3 cellular contexts compared by ENCODE assay signal in the genomic region with DNA sequence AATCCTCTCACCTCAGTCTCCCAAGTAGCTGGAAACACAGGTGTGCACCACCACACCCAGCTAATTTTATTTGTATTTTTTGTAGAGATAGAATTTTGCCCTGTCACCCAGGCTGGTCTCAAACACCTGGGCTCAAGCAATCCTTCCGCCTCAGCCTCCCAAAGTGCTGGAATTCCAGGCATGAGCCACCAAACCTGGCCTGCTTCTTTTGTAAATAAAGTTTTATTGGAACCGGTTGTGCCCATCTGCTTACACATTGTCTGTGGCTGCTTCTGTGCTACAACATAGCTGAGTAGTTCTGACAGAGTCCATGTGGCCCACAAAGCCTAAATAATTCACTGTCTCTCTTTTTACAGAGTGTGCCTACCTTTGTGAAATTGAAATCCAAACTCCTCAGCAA.
TF ChIP-seq lines count a peak whose summit lies in the region.

No MANE protein-coding gene starts in this region.

TF ChIP-seq in HepG2, 621 proteins besides CTCF, POLR2A, EP300 and RAD21 (continues in another document):
- TF ChIP-seq, protein P1, sequence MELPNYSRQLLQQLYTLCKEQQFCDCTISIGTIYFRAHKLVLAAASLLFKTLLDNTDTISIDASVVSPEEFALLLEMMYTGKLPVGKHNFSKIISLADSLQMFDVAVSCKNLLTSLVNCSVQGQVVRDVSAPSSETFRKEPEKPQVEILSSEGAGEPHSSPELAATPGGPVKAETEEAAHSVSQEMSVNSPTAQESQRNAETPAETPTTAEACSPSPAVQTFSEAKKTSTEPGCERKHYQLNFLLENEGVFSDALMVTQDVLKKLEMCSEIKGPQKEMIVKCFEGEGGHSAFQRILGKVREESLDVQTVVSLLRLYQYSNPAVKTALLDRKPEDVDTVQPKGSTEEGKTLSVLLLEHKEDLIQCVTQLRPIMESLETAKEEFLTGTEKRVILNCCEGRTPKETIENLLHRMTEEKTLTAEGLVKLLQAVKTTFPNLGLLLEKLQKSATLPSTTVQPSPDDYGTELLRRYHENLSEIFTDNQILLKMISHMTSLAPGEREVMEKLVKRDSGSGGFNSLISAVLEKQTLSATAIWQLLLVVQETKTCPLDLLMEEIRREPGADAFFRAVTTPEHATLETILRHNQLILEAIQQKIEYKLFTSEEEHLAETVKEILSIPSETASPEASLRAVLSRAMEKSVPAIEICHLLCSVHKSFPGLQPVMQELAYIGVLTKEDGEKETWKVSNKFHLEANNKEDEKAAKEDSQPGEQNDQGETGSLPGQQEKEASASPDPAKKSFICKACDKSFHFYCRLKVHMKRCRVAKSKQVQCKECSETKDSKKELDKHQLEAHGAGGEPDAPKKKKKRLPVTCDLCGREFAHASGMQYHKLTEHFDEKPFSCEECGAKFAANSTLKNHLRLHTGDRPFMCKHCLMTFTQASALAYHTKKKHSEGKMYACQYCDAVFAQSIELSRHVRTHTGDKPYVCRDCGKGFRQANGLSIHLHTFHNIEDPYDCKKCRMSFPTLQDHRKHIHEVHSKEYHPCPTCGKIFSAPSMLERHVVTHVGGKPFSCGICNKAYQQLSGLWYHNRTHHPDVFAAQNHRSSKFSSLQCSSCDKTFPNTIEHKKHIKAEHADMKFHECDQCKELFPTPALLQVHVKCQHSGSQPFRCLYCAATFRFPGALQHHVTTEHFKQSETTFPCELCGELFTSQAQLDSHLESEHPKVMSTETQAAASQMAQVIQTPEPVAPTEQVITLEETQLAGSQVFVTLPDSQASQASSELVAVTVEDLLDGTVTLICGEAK (IDR thresholded peaks at IDR 0.05): no peak
- TF ChIP-seq, protein P1 (CRISPR knock-in tag; IDR thresholded peaks at IDR 0.05): peak; percentile 95

TF ChIP-seq in neural cell, 6 proteins besides CTCF, POLR2A, EP300 and RAD21 (continued from another document):
- TF ChIP-seq REST (IDR thresholded peaks at IDR 0.05; ENCODE audit: borderline replicate concordance) (no peak), MXI1 (conservative IDR thresholded peaks at IDR 0.05; ENCODE audit: poor library complexity, severe bottlenecking) (no peak), POLR2AphosphoS5 (IDR thresholded peaks at IDR 0.05) (no peak), SMC3 (conservative IDR thresholded peaks at IDR 0.05; ENCODE audit: poor library complexity) (no peak)

TF ChIP-seq in SK-N-SH, 30 proteins besides CTCF, POLR2A, EP300 and RAD21 (continued from another document):
- TF ChIP-seq TCF12 (IDR thresholded peaks at IDR 0.05) (no peak), FOXM1 (IDR thresholded peaks at IDR 0.05; ENCODE audit: low read depth) (no peak), GABPA (IDR thresholded peaks at IDR 0.05; ENCODE audit: low read depth) (no peak), JUND (IDR thresholded peaks at IDR 0.05) (no peak), REST (IDR thresholded peaks at IDR 0.05; ENCODE audit: low read depth, low read length) (no peak), SMC3 (IDR thresholded peaks at IDR 0.05; ENCODE audit: low read depth, low read length) (no peak), MEF2A (IDR thresholded peaks at IDR 0.05; ENCODE audit: borderline replicate concordance, low read depth) (no peak), NFIC (IDR thresholded peaks at IDR 0.05; ENCODE audit: borderline replicate concordance) (no peak), YY1 (IDR thresholded peaks at IDR 0.05; ENCODE audit: low read depth) (no peak), NRF1 (IDR thresholded peaks at IDR 0.05; ENCODE audit: low read depth, low read length) (no peak), IRF3 (IDR thresholded peaks at IDR 0.05; ENCODE audit: low read depth, low read length) (no peak), RCOR1 (IDR thresholded peaks at IDR 0.05; ENCODE audit: low read length) (no peak), MXI1 (IDR thresholded peaks at IDR 0.05; ENCODE audit: low read depth, low read length) (no peak), ZBTB33 (IDR thresholded peaks at IDR 0.05; ENCODE audit: borderline replicate concordance, low read depth) (no peak), GATA2 (CRISPR knock-in tag; IDR thresholded peaks at IDR 0.05) (no peak)
- TF ChIP-seq, protein P2, sequence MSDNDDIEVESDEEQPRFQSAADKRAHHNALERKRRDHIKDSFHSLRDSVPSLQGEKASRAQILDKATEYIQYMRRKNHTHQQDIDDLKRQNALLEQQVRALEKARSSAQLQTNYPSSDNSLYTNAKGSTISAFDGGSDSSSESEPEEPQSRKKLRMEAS (IDR thresholded peaks at IDR 0.05; ENCODE audit: low read depth): no peak
- TF ChIP-seq, protein P3, sequence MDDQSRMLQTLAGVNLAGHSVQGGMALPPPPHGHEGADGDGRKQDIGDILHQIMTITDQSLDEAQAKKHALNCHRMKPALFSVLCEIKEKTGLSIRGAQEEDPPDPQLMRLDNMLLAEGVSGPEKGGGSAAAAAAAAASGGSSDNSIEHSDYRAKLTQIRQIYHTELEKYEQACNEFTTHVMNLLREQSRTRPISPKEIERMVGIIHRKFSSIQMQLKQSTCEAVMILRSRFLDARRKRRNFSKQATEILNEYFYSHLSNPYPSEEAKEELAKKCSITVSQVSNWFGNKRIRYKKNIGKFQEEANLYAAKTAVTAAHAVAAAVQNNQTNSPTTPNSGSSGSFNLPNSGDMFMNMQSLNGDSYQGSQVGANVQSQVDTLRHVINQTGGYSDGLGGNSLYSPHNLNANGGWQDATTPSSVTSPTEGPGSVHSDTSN (IDR thresholded peaks at IDR 0.05): no peak
